23 cellular contexts compared by ENCODE assay signal in the genomic region with DNA sequence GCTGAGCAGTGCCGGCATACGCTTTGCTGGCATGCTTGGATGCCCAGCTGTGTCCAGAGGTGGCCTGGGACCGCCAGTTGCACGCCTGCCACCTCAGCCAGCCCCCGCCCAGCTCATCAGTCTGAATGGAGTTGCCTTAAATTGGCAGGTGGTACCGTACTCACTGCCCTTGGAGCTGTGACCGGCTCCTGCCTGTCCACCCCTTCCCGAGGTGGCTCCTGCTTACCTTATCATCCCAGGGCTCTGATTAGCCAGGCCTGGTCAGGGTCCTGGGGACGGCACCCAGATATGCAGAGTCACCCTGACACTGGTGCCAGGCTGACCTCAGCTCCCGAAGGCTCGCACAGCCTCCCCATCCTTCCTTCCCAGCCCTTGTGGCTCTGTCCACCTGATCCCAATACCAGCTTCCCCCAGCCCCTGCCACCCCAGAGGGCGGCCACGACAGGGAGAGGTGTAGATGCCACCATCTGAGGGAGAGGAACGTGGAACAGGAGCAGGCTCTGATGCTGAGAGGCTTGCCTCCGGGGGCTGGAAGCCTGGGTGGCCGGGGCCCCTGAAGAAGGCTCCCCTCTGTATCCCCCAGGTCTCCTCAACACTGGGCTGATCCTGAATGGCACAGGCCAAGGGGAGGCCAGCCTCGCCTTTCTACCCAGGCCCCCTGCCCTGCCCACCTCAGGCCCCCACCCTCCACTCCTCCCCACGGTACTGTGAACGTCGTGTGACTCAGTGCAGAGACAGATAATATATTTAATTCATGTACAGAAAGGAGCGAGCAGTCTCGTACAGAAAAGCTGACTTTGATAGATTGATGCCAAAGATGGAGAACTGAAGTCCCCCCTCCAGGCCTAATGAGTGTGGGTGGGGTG.
"Had no signal": no experiment of that assay in that cellular context is flagged by ENCODE, and none has a peak within 500 bp of the region (broad histone marks: within the 10 kb centered on the region; RNA-seq: fewer than 3 reads in every experiment).

No MANE protein-coding gene starts in this region.

- H3K4me1 ChIP-seq: foreskin keratinocyte had no signal

- H3K9me3 ChIP-seq: esophagus muscularis mucosa, heart left ventricle, left lung had no signal

- H3K4me3 ChIP-seq: esophagus muscularis mucosa, heart left ventricle, left lung had no signal

- ATAC-seq: activated CD4-positive, CD25-positive, alpha-beta regulatory T cell treated with anti-CD3 and anti-CD28 coated beads, Interleukin-2, amount 50 U/mL, for 24 hours; activated CD8-positive, alpha-beta T cell treated with anti-CD3 and anti-CD28 coated beads for 36 hours; activated naive CD4-positive, alpha-beta T cell treated with anti-CD3 and anti-CD28 coated beads, Interleukin-2, amount 50 U/mL, for 72 hours; activated T-cell treated with anti-CD3 and anti-CD28 coated beads, Interleukin-2, amount 50 U/mL, for 4 hours; activated T-helper 17 cell treated with anti-CD3 and anti-CD28 coated beads, Interleukin-2, amount 50 U/mL, for 72 hours; foreskin keratinocyte; heart left ventricle; left lung; right cardiac atrium; stimulated activated effector memory CD8-positive, alpha-beta T cell treated with anti-CD3 and anti-CD28 coated beads, Interleukin-12 subunit alpha, Interleukin-12 subunit beta, amount 100 ng/mL, for 72 hours; T-helper 17 cell had no signal

- H3K27ac ChIP-seq: esophagus muscularis mucosa, foreskin keratinocyte, heart left ventricle, left lung, WERI-Rb-1 had no signal

- H3K27me3 ChIP-seq: heart left ventricle, left lung had no signal

- H3K36me3 ChIP-seq: WERI-Rb-1 had no signal

- DNase-seq: activated CD4-positive, alpha-beta T cell treated with anti-CD3 and anti-CD28 coated beads, Interleukin-2, amount 10 ng/mL, durations not matched to agents 7 days and 5 days; activated CD8-positive, alpha-beta T cell treated with anti-CD3 and anti-CD28 coated beads for 36 hours; activated gamma-delta T cell treated with Interleukin-2 at 50 U/mL for 16 hours; activated T-cell treated with anti-CD3 and anti-CD28 coated beads, Interleukin-2, amount 50 U/mL, for 4 hours; anterior cingulate cortex; dermis blood vessel endothelial cell; effector CD4-positive, alpha-beta T cell; foreskin keratinocyte; mammary epithelial cell; naive B cell; stimulated activated CD4-positive, alpha-beta T cell treated with anti-CD3 and anti-CD28 coated beads, Interleukin-12 subunit alpha, Interleukin-12 subunit beta, amount 100 ng/mL, for 4 hours; stimulated activated CD4-positive, alpha-beta T cell treated with anti-CD3 and anti-CD28 coated beads, Interleukin-4, amount 100 ng/mL, for 1 hour; T-helper 17 cell; T1000; WERI-Rb-1 had no signal
